In the genomic region with DNA sequence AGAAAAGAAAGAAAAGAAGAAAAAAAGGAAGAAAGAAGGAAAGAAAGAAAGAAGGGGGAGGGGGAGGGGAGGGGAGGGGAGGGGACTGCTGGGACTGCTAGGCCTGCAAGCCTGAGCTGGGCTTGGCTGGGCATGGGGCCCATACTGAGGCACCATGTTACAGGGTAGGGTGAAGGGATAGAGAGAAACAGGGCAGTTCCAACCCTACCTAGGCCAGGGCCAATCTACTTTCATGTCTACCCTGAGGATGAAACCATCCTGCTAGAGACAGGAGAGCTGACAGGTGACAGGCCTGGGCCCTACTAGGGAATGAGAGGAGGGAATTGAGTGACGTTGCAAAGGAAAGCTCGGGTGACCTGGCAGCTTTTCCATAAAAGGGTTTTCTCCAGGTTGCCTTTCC, we compare ENCODE assay signal across 25 cellular contexts. TPM values are rescaled to one million over a fixed set of nuclear protein-coding genes. Genes with fewer than 3 reads are reported as not detected.
DNase-seq lines count a peak whose midpoint lies in the region; ATAC-seq and TF ChIP-seq lines count a peak whose summit lies in the region.
"Had no signal": no experiment of that assay in that cellular context is flagged by ENCODE, and none has a peak within 500 bp of the region (broad histone marks: within the 10 kb centered on the region; RNA-seq: fewer than 3 reads in every experiment).

No MANE protein-coding gene starts in this region.

- H3K4me1 Mint-ChIP-seq in activated naive CD8-positive, alpha-beta T cell treated with anti-CD3 and anti-CD28 coated beads, Interleukin-2, amount 10 ng/mL, durations not matched to agents 7 days and 5 days: peaks cover 3% of the 10 kb centered on the region
- H3K4me1 Mint-ChIP-seq in activated naive CD8-positive, alpha-beta T cell treated with anti-CD3 and anti-CD28 coated beads for 36 hours: no peaks in the 10 kb centered on the region
- H3K4me1 Mint-ChIP-seq in WTC11 (peaks cover 11% of the 10 kb centered on the region; the same call in 1 of the 2 replicates), nephron progenitor cell (peaks cover 36% of the 10 kb centered on the region)

- no peak overlapping the region for H3K4me3 ChIP-seq in thoracic aorta
- H3K4me3 ChIP-seq: lower lobe of right lung, spleen had no signal

- H3K36me3 Mint-ChIP-seq in activated naive CD8-positive, alpha-beta T cell treated with anti-CD3 and anti-CD28 coated beads, Interleukin-2, amount 10 ng/mL, durations not matched to agents 7 days and 5 days: no peaks in the 10 kb centered on the region
- H3K36me3 Mint-ChIP-seq in activated naive CD8-positive, alpha-beta T cell treated with anti-CD3 and anti-CD28 coated beads for 36 hours: no peaks in the 10 kb centered on the region
- H3K36me3 Mint-ChIP-seq in WTC11 (no peaks in the 10 kb centered on the region), nephron progenitor cell (ENCODE audit: low read depth) (no peaks in the 10 kb centered on the region)
- H3K36me3 Mint-ChIP-seq: activated naive CD4-positive, alpha-beta T cell treated with anti-CD3 and anti-CD28 coated beads, Interleukin-2, amount 10 ng/mL, durations not matched to agents 7 days and 5 days had no signal

- no peaks in the 10 kb centered on the region for H3K9me3 Mint-ChIP-seq in activated naive CD8-positive, alpha-beta T cell treated with anti-CD3 and anti-CD28 coated beads, Interleukin-2, amount 10 ng/mL, durations not matched to agents 7 days and 5 days
- H3K9me3 Mint-ChIP-seq in activated naive CD8-positive, alpha-beta T cell treated with anti-CD3 and anti-CD28 coated beads for 36 hours: no peaks in the 10 kb centered on the region
- no peaks in the 10 kb centered on the region for H3K9me3 Mint-ChIP-seq in WTC11
- H3K9me3 Mint-ChIP-seq in nephron progenitor cell: no peaks in the 10 kb centered on the region
- H3K9me3 Mint-ChIP-seq: activated naive CD4-positive, alpha-beta T cell treated with anti-CD3 and anti-CD28 coated beads, Interleukin-2, amount 10 ng/mL, durations not matched to agents 7 days and 5 days; activated T-cell treated with anti-CD3 and anti-CD28 coated beads, Interleukin-2, amount 50 U/mL, for 4 hours had no signal

- H3K4me3 Mint-ChIP-seq in activated naive CD8-positive, alpha-beta T cell treated with anti-CD3 and anti-CD28 coated beads, Interleukin-2, amount 10 ng/mL, durations not matched to agents 7 days and 5 days: no peak overlapping the region
- H3K4me3 Mint-ChIP-seq in activated naive CD8-positive, alpha-beta T cell treated with anti-CD3 and anti-CD28 coated beads for 36 hours: no peak overlapping the region
- H3K4me3 Mint-ChIP-seq in WTC11 (no peak overlapping the region), nephron progenitor cell (no peak overlapping the region)
- H3K4me3 Mint-ChIP-seq: activated naive CD4-positive, alpha-beta T cell treated with anti-CD3 and anti-CD28 coated beads, Interleukin-2, amount 10 ng/mL, durations not matched to agents 7 days and 5 days; activated T-cell treated with anti-CD3 and anti-CD28 coated beads, Interleukin-2, amount 50 U/mL, for 4 hours had no signal

- no peaks in the 10 kb centered on the region for H3K9me3 ChIP-seq in thoracic aorta
- H3K9me3 ChIP-seq: lower lobe of right lung, spleen had no signal

- H3K27me3 Mint-ChIP-seq in activated naive CD8-positive, alpha-beta T cell treated with anti-CD3 and anti-CD28 coated beads, Interleukin-2, amount 10 ng/mL, durations not matched to agents 7 days and 5 days: no peaks in the 10 kb centered on the region
- H3K27me3 Mint-ChIP-seq in activated naive CD8-positive, alpha-beta T cell treated with anti-CD3 and anti-CD28 coated beads for 36 hours: no peaks in the 10 kb centered on the region
- no peaks in the 10 kb centered on the region for H3K27me3 Mint-ChIP-seq in WTC11 (ENCODE audit: low read depth)
- peaks cover 7% of the 10 kb centered on the region for H3K27me3 Mint-ChIP-seq in nephron progenitor cell (ENCODE audit: low read depth, poor library complexity)

- no peaks in the 10 kb centered on the region for H3K36me3 ChIP-seq in thoracic aorta
- H3K36me3 ChIP-seq: lower lobe of right lung, spleen had no signal

- H3K27me3 ChIP-seq in foreskin keratinocyte (no peaks in the 10 kb centered on the region), thoracic aorta (replicated peaks; ENCODE audit: insufficient read depth) (no peaks in the 10 kb centered on the region)
- H3K27me3 ChIP-seq: spleen had no signal

- H3K4me1 ChIP-seq in foreskin keratinocyte: peaks cover 12% of the 10 kb centered on the region
- H3K4me1 ChIP-seq in thoracic aorta (ENCODE audit: control insufficient read depth in 1 of 2, low read depth in 2 of 2): peaks cover 0 to 13% of the 10 kb centered on the region in 2 donors
- H3K4me1 ChIP-seq: lower lobe of right lung had no signal

- H3K27ac ChIP-seq in foreskin keratinocyte (no peak overlapping the region), thoracic aorta (peak overlapping the region; percentile 26 to 52)
- H3K27ac ChIP-seq: lower lobe of right lung, spleen had no signal

- peak; percentile 60 for ATAC-seq in activated naive CD8-positive, alpha-beta T cell treated with anti-CD3 and anti-CD28 coated beads, Interleukin-2, amount 10 ng/mL, durations not matched to agents 7 days and 5 days (ENCODE audit: low read depth)
- ATAC-seq in WTC11: peak; percentile 61
- peak; percentile 31 for ATAC-seq in foreskin keratinocyte
- ATAC-seq in thoracic aorta (ENCODE audit: insufficient number of reproducible peaks, low FRiP score, low read depth): no peak
- ATAC-seq in GM21717 (IDR thresholded peaks at IDR 0.05; ENCODE audit: unreplicated experiment): no peak
- ATAC-seq: activated T-cell treated with anti-CD3 and anti-CD28 coated beads, Interleukin-2, amount 50 U/mL, for 4 hours had no signal

- no peak overlapping the region for H3K27ac Mint-ChIP-seq in activated naive CD8-positive, alpha-beta T cell treated with anti-CD3 and anti-CD28 coated beads, Interleukin-2, amount 10 ng/mL, durations not matched to agents 7 days and 5 days
- H3K27ac Mint-ChIP-seq in activated naive CD8-positive, alpha-beta T cell treated with anti-CD3 and anti-CD28 coated beads for 36 hours: no peak overlapping the region
- H3K27ac Mint-ChIP-seq in WTC11 (no peak overlapping the region), nephron progenitor cell (no peak overlapping the region)

- CTCF ChIA-PET in WTC11 (lab: Charles Lee): interaction anchor here (0.5 to 1.7 kb wide), 4 partner anchors 23 to 80 kb away, joined by 3 to 5 read pairs (median 4); no protein-coding TSS in a partner anchor

- no peak for TF ChIP-seq CTCF in WTC11 (IDR thresholded peaks at IDR 0.05)
- no peak for TF ChIP-seq CTCF in foreskin keratinocyte (conservative IDR thresholded peaks at IDR 0.05)
- no peak for TF ChIP-seq CTCF in thoracic aorta (IDR thresholded peaks at IDR 0.05)
- no peak for TF ChIP-seq CTCF in nephron progenitor cell (IDR thresholded peaks at IDR 0.05)

- no peak for DNase-seq in activated naive CD8-positive, alpha-beta T cell treated with anti-CD3 and anti-CD28 coated beads, Interleukin-2, amount 10 ng/mL, durations not matched to agents 7 days and 5 days
- no peak for DNase-seq in activated naive CD8-positive, alpha-beta T cell treated with anti-CD3 and anti-CD28 coated beads for 36 hours
- no peak for DNase-seq in WTC11 (ENCODE audit: low spot score)
- no peak for DNase-seq in foreskin keratinocyte
- DNase-seq in thoracic aorta (ENCODE audit: low spot score): no peak
- no peak for DNase-seq in nephron progenitor cell
- DNase-seq in EL: no peak
- DNase-seq: activated CD4-positive, CD25-positive, alpha-beta regulatory T cell treated with anti-CD3 and anti-CD28 coated beads, Interleukin-2, amount 50 U/mL, for 72 hours; activated naive CD4-positive, alpha-beta T cell treated with anti-CD3 and anti-CD28 coated beads, Interleukin-2, amount 10 ng/mL, durations not matched to agents 7 days and 5 days; activated T-cell treated with anti-CD3 and anti-CD28 coated beads, Interleukin-2, amount 50 U/mL, for 4 hours; effector CD8-positive, alpha-beta T cell; KG1; lower lobe of right lung; NCI-H187; retina; SHP77 treated with DMSO at 0.1 percent for 48 hours; spleen; stimulated activated CD4-positive, alpha-beta T cell treated with anti-CD3 and anti-CD28 coated beads, Interleukin-4, amount 100 ng/mL, for 1 hour had no signal

- POLR2A ChIA-PET in activated naive CD8-positive, alpha-beta T cell treated with anti-CD3 and anti-CD28 coated beads, Interleukin-2, amount 10 ng/mL, durations not matched to agents 7 days and 5 days (lab: Charles Lee): interaction anchor here (0.8 kb wide), 1 partner anchor 8 kb away, joined by 3 read pairs; no protein-coding TSS in a partner anchor
- POLR2A ChIA-PET in WTC11 (lab: Charles Lee): interaction anchor here (0.5 kb wide), 1 partner anchor 39 kb away, joined by 4 read pairs; no protein-coding TSS in a partner anchor

TF ChIP-seq in WTC11, 78 proteins besides CTCF, POLR2A, EP300 and RAD21 (continues in another document):
- TF ChIP-seq ZBTB43 (CRISPR knock-in tag; IDR thresholded peaks at IDR 0.05) (no peak), ZNF416 (CRISPR knock-in tag; IDR thresholded peaks at IDR 0.05) (no peak), CREM (CRISPR knock-in tag; IDR thresholded peaks at IDR 0.05) (no peak), ZSCAN18 (CRISPR knock-in tag; IDR thresholded peaks at IDR 0.05) (no peak)

RNA-seq across cellular contexts. Expression of gene TEX44, which starts 41.7 kb away (rescaled TPM):
- not detected for total RNA-seq in activated naive CD8-positive, alpha-beta T cell treated with anti-CD3 and anti-CD28 coated beads, Interleukin-2, amount 10 ng/mL, durations not matched to agents 7 days and 5 days
- not detected for total RNA-seq in activated naive CD8-positive, alpha-beta T cell treated with anti-CD3 and anti-CD28 coated beads for 36 hours
- not detected in 3 replicates for total RNA-seq in WTC11 (2021)
- total RNA-seq in foreskin keratinocyte: not detected in 2 replicates
- not detected in 2 replicates for polyA plus RNA-seq in foreskin keratinocyte
- not detected for total RNA-seq in thoracic aorta
- total RNA-seq: activated T-cell treated with anti-CD3 and anti-CD28 coated beads, Interleukin-2, amount 50 U/mL, for 4 hours; astrocyte; chondrocyte; glomerular endothelial cell; lower lobe of right lung; spleen; urinary bladder had no signal
- polyA plus RNA-seq: BJ, keratinocyte, spleen, urinary bladder had no signal

Comparison
In these comparisons a context has a peak if more than half of its experiments do, and no peak if none do; other contexts are left out.
1. ATAC-seq: peak in activated naive CD8-positive, alpha-beta T cell treated with anti-CD3 and anti-CD28 coated beads, Interleukin-2, amount 10 ng/mL, durations not matched to agents 7 days and 5 days (single experiment), WTC11 (single experiment) and foreskin keratinocyte (single experiment); none in thoracic aorta (single experiment) and GM21717 (single experiment).